In the genomic region with DNA sequence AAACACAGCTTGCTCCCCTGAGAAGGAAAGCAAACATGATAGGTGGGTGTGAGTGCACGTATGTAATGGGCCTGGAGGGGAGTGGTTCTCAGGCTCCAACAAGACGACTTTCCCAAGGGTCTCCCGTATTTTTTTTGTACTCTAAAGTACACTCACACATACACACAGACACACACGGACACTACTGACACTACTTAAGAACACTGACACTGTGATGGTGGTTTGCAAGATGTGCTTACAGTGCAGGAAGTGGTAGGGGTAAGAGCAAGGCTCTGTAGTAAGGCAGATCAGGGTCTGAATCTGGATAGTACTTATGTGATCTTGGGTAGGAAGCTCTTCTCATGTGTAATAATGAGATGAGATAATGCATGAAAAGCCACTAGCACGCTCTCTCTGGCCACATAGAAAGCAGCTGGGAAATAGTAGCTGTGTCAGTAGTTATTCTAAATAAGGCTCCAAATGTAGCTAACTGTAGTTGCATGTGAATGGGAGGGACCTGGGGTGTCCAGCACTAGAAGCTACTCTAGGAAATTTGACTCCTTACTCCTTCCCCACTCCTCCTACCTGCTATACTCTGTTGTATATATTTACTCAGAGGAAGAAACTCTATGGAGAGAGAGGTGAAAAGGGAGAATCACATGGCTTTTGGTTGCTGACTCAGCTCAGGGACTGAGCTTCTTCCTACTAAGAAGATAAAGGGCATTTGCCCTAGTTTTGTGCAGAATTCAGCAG, we compare ENCODE assay signal across 9 cellular contexts. TPM values are rescaled to one million over a fixed set of nuclear protein-coding genes. Genes with fewer than 3 reads are reported as not detected.
DNase-seq lines count a peak whose midpoint lies in the region; ATAC-seq, FAIRE-seq and TF ChIP-seq lines count a peak whose summit lies in the region.
"Had no signal": no experiment of that assay in that cellular context is flagged by ENCODE, and none has a peak within 500 bp of the region (broad histone marks: within the 10 kb centered on the region; RNA-seq: fewer than 3 reads in every experiment).

No MANE protein-coding gene starts in this region.

- no peaks in the 10 kb centered on the region for H3K9me3 ChIP-seq in H1 (ENCODE audit: insufficient read depth in 2 of 2, low read depth in 1 of 2, low read length in 1 of 2)

- no peak for TF ChIP-seq POLR2A in H1 (IDR thresholded peaks at IDR 0.05; ENCODE audit: control extremely low read depth in 1 of 2, low read depth in 2 of 2, low read length in 2 of 2)

- H2BK12ac ChIP-seq in H1 (ENCODE audit: low read depth, low read length), result peak overlapping the region; percentile 89; the same call in 1 of the 2 replicates

- no peak overlapping the region for H4K8ac ChIP-seq in H1 (ENCODE audit: extremely low read depth, insufficient read depth, low read length)

- peak overlapping the region; percentile 0 for H2BK120ac ChIP-seq in H1 (replicated peaks; ENCODE audit: low read depth, low read length)

- H3K9me3 Mint-ChIP-seq in stimulated activated naive B cell treated with anti-CD40 and anti-IgM and Interleukin-4, amounts not matched to agents 10 μg/mL and 1 μg/mL and 100 μg/mL, for 72 hours, result no peaks in the 10 kb centered on the region

- no peaks in the 10 kb centered on the region for H3K36me3 ChIP-seq in H1 (ENCODE audit: control insufficient read depth in 2 of 4, insufficient read depth in 4 of 4, low read length in 3 of 4)

- peak overlapping the region in 1 of 4 experiments; percentile 10; a peak in 1 of 8 replicates for H3K4me3 ChIP-seq in H1 (ENCODE audit: extremely low read depth in 1 of 4, insufficient read depth in 2 of 4, low read depth in 3 of 4, low read length in 4 of 4)

- peak overlapping the region; percentile 63; the same call in 1 of the 2 replicates for H2BK5ac ChIP-seq in H1 (ENCODE audit: low read depth, low read length)

- no peak for TF ChIP-seq EP300 in H1 (IDR thresholded peaks at IDR 0.05; ENCODE audit: borderline replicate concordance in 1 of 2, low read depth in 2 of 2, low read length in 2 of 2)

- H4K91ac ChIP-seq in H1 (replicated peaks; ENCODE audit: insufficient read length, low read length), result peak overlapping the region; percentile 17

- 0 out of 2 replicates have a peak, but pooled peaks cover 2% of the 10 kb centered on the region for H3K23me2 ChIP-seq in H1 (ENCODE audit: low read depth, low read length)

- DNase-seq in activated gamma-delta T cell treated with Interleukin-2 at 50 U/mL for 16 hours (peak; percentile 23), activated gamma-delta T cell (lab: John Stamatoyannopoulos, UW) (no peak), NCI-H510A (lab: John Stamatoyannopoulos, UW) (peak; percentile 1), H1 (ENCODE audit: low read depth in 1 of 2, low spot score in 2 of 2) (no peak), left ventricle myocardium superior (no peak)
- no peak for DNase-seq in stimulated activated naive B cell treated with anti-CD40 and anti-IgM and Interleukin-4, amounts not matched to agents 10 μg/mL and 1 μg/mL and 100 μg/mL, for 72 hours

- no peaks in the 10 kb centered on the region for H3K27me3 ChIP-seq in H1 (replicated peaks in 1 of 4; ENCODE audit: control insufficient read depth in 3 of 4, extremely low read depth in 1 of 4, insufficient read depth in 3 of 4, low read length in 3 of 4)

- no peak overlapping the region for H3K27ac Mint-ChIP-seq in stimulated activated naive B cell treated with anti-CD40 and anti-IgM and Interleukin-4, amounts not matched to agents 10 μg/mL and 1 μg/mL and 100 μg/mL, for 72 hours

- no peak overlapping the region for H3K4ac ChIP-seq in H1 (replicated peaks; ENCODE audit: insufficient read length, low read depth, low read length)

- no peak overlapping the region for H3K56ac ChIP-seq in H1 (replicated peaks; ENCODE audit: insufficient read length, low read depth, low read length)

- peak overlapping the region in 1 of 4 experiments; percentile 7; a peak in 2 of 7 replicates for H3K9ac ChIP-seq in H1 (replicated peaks in 1 of 4; ENCODE audit: extremely low read depth in 1 of 4, low read depth in 3 of 4, low read length in 3 of 4)

- no peak for TF ChIP-seq RAD21 in H1 (IDR thresholded peaks at IDR 0.05 in 1 of 2, conservative IDR thresholded peaks at IDR 0.05 in 1 of 2; ENCODE audit: low read depth in 2 of 2, low read length in 2 of 2)

- intact Hi-C loops in left ventricle myocardium superior (cut with micrococcal nuclease), result no loop called here

- no peak overlapping the region for H2AK5ac ChIP-seq in H1 (ENCODE audit: low read depth, low read length)

- H3K79me2 ChIP-seq in H1 (ENCODE audit: control insufficient read depth in 1 of 2, insufficient read depth in 2 of 2, low read length in 2 of 2), result no peaks in the 10 kb centered on the region

- H3K79me1 ChIP-seq in H1 (ENCODE audit: low read depth, low read length), result no peaks in the 10 kb centered on the region

- peak overlapping the region; percentile 71; the same call in 1 of the 2 replicates for H3K18ac ChIP-seq in H1 (ENCODE audit: extremely low read depth, low read length)

- CTCF ChIA-PET in H1 (lab: Charles Lee; ENCODE audit: partially characterized antibody), result interaction anchor here (0.9 to 2.6 kb wide), 8 partner anchors 11 to 563 kb away, joined by 3 to 13 read pairs (median 4); a partner anchor contains a TSS

- no peak overlapping the region for H3K14ac ChIP-seq in H1 (ENCODE audit: insufficient read length)

- H3K4me1 ChIP-seq in H1 (replicated peaks in 1 of 4; ENCODE audit: control insufficient read depth in 3 of 4, insufficient read depth in 4 of 4, low read length in 3 of 4), result peaks cover 3 to 23% (median 18%) of the 10 kb centered on the region in 4 experiments

- no peak for TF ChIP-seq CTCF in H1 (IDR thresholded peaks at IDR 0.05; ENCODE audit: control extremely low read depth in 1 of 3, insufficient read depth in 1 of 3, low read depth in 1 of 3, low read length in 3 of 3)

- H3K4me3 Mint-ChIP-seq in stimulated activated naive B cell treated with anti-CD40 and anti-IgM and Interleukin-4, amounts not matched to agents 10 μg/mL and 1 μg/mL and 100 μg/mL, for 72 hours, result no peak overlapping the region

- H3K27ac ChIP-seq in H1 (ENCODE audit: low read depth, low read length), result 0 out of 2 replicates have a peak overlapping the region, but pooled peaks have one; percentile 16

- POLR2A ChIA-PET in H1 (lab: Charles Lee; ENCODE audit: partially characterized antibody), result interaction anchor here (1.0 to 1.1 kb wide), 2 partner anchors 15 to 34 kb away, joined by 3 to 4 read pairs; no protein-coding TSS in a partner anchor

- H2BK15ac ChIP-seq in H1 (ENCODE audit: low read length), result peak overlapping the region; percentile 21; the same call in 1 of the 2 replicates

- ATAC-seq in stimulated activated naive B cell treated with anti-CD40 and anti-IgM and Interleukin-4, amounts not matched to agents 10 μg/mL and 1 μg/mL and 100 μg/mL, for 72 hours (replicated peaks), result peak; percentile 78
- no peak for ATAC-seq in HG02981 (IDR thresholded peaks at IDR 0.05; ENCODE audit: unreplicated experiment)
- no peak for ATAC-seq in HG03432 (IDR thresholded peaks at IDR 0.05; ENCODE audit: unreplicated experiment)
- no peak for ATAC-seq in left ventricle myocardium superior
- ATAC-seq: HCT116 had no signal

- WGBS in H1 (ENCODE audit: extremely low coverage in 1 of 2, insufficient coverage in 1 of 2, insufficient read length in 1 of 2, insufficient replicate concordance in 2 of 2, low coverage in 1 of 2, low lambda C conversion rate in 2 of 2, missing lambda C conversion rate in 1 of 2), 2 experiments, result 53% methylated on average over 5 of the region's 5 CpGs; no CpG with 5 or more reads in 1 of the 2 experiments

- peak overlapping the region; percentile 41 for H4K5ac ChIP-seq in H1 (ENCODE audit: insufficient read length, low read depth, low read length)

- H3K4me1 Mint-ChIP-seq in stimulated activated naive B cell treated with anti-CD40 and anti-IgM and Interleukin-4, amounts not matched to agents 10 μg/mL and 1 μg/mL and 100 μg/mL, for 72 hours, result peaks cover 17 to 28% of the 10 kb centered on the region in 2 donors

- peak; percentile 68 for FAIRE-seq in H1 (lab: Jason Lieb, UNC)

- H3K36me3 Mint-ChIP-seq in stimulated activated naive B cell treated with anti-CD40 and anti-IgM and Interleukin-4, amounts not matched to agents 10 μg/mL and 1 μg/mL and 100 μg/mL, for 72 hours, result no peaks in the 10 kb centered on the region

- H3K4me2 ChIP-seq in H1 (ENCODE audit: insufficient read depth in 1 of 2, low read depth in 2 of 2, low read length in 2 of 2), result peak overlapping the region; percentile 54 to 59

- H2AFZ ChIP-seq in H1 (ENCODE audit: low read length), result peak overlapping the region; percentile 89

- no peaks in the 10 kb centered on the region for H3K27me3 Mint-ChIP-seq in stimulated activated naive B cell treated with anti-CD40 and anti-IgM and Interleukin-4, amounts not matched to agents 10 μg/mL and 1 μg/mL and 100 μg/mL, for 72 hours

- peak overlapping the region; percentile 94 for H2BK20ac ChIP-seq in H1 (ENCODE audit: low read length)

- H4K20me1 ChIP-seq in H1 (replicated peaks in 1 of 2; ENCODE audit: control insufficient read depth in 1 of 2, insufficient read depth in 2 of 2, low read length in 2 of 2), result no peaks in the 10 kb centered on the region

- no peak overlapping the region for H3K23ac ChIP-seq in H1 (ENCODE audit: insufficient read length)

RNA-seq across cellular contexts. Expression of a gene that starts 8.4 kb away (rescaled TPM):
- total RNA-seq in H1 (2021; fragmentation: NEBNext Ultra II Directional; extraction: Animal tissue kit (Norgen Biotek cat#: 25700)), result 20.5 and 21.0 TPM in 2 replicates
- 5.9 and 7.5 TPM in 2 replicates for polyA plus RNA-seq in H1 (2011; rRNA removed)
- polyA plus RNA-seq in H1 (2011; cell fraction: cytosol; rRNA removed), result 7.7 TPM
- polyA plus RNA-seq in H1 (2011; cell fraction: nucleus; rRNA removed), result 6.5 TPM
- 8.0 to 12.5 TPM (median 9.3 TPM) in 4 replicates for polyA plus RNA-seq in H1 (2012, experiment 1 of 2)
- 1.4 TPM for polyA plus RNA-seq in H1 (2012, experiment 2 of 2)
- polyA plus RNA-seq in H1 (2013, experiment 1 of 2), result 10.2 TPM
- polyA plus RNA-seq in H1 (2013, experiment 2 of 2), result 9.3 TPM
- 17.3 and 22.3 TPM in 2 replicates for polyA minus RNA-seq in H1 (2011; rRNA and poly(A)+ RNA removed)
- polyA minus RNA-seq in H1 (2011; cell fraction: cytosol; rRNA and poly(A)+ RNA removed), result 12.2 TPM
- polyA minus RNA-seq in H1 (2011; cell fraction: nucleus; rRNA and poly(A)+ RNA removed), result 14.7 TPM
- total RNA-seq in left ventricle myocardium superior, result 3.4 TPM

RNA-seq across cellular contexts. Expression of a gene that starts 35.8 kb away (rescaled TPM):
- 51.3 and 55.4 TPM in 2 replicates for total RNA-seq in H1 (2021; fragmentation: NEBNext Ultra II Directional; extraction: Animal tissue kit (Norgen Biotek cat#: 25700))
- 42.5 and 61.9 TPM in 2 replicates for polyA plus RNA-seq in H1 (2011; rRNA removed)
- 64.0 TPM for polyA plus RNA-seq in H1 (2011; cell fraction: cytosol; rRNA removed)
- 305 TPM for polyA plus RNA-seq in H1 (2011; cell fraction: nucleus; rRNA removed)
- 47.2 to 66.8 TPM (median 61.2 TPM) in 4 replicates for polyA plus RNA-seq in H1 (2012, experiment 1 of 2)
- 36.4 TPM for polyA plus RNA-seq in H1 (2012, experiment 2 of 2)
- 34.3 TPM for polyA plus RNA-seq in H1 (2013, experiment 1 of 2)
- polyA plus RNA-seq in H1 (2013, experiment 2 of 2), result 30.6 TPM
- 38.4 and 38.6 TPM in 2 replicates for polyA minus RNA-seq in H1 (2011; rRNA and poly(A)+ RNA removed)
- polyA minus RNA-seq in H1 (2011; cell fraction: cytosol; rRNA and poly(A)+ RNA removed), result 27.2 TPM
- polyA minus RNA-seq in H1 (2011; cell fraction: nucleus; rRNA and poly(A)+ RNA removed), result 63.9 TPM
- 7.5 TPM for total RNA-seq in left ventricle myocardium superior

RNA-seq across cellular contexts. Expression of a gene that starts 50.8 kb away (rescaled TPM):
- 10.5 and 11.5 TPM in 2 replicates for total RNA-seq in H1 (2021; fragmentation: NEBNext Ultra II Directional; extraction: Animal tissue kit (Norgen Biotek cat#: 25700))
- 15.6 and 17.2 TPM in 2 replicates for polyA plus RNA-seq in H1 (2011; rRNA removed)
- 12.7 TPM for polyA plus RNA-seq in H1 (2011; cell fraction: cytosol; rRNA removed)
- polyA plus RNA-seq in H1 (2011; cell fraction: nucleus; rRNA removed), result 22.3 TPM
- 9.5 to 13.6 TPM (median 12.0 TPM) in 4 replicates for polyA plus RNA-seq in H1 (2012, experiment 1 of 2)
- 18.2 TPM for polyA plus RNA-seq in H1 (2012, experiment 2 of 2)
- 7.7 TPM for polyA plus RNA-seq in H1 (2013, experiment 1 of 2)
- polyA plus RNA-seq in H1 (2013, experiment 2 of 2), result 7.4 TPM
- 19.4 and 23.2 TPM in 2 replicates for polyA minus RNA-seq in H1 (2011; rRNA and poly(A)+ RNA removed)
- polyA minus RNA-seq in H1 (2011; cell fraction: cytosol; rRNA and poly(A)+ RNA removed), result 12.9 TPM
- polyA minus RNA-seq in H1 (2011; cell fraction: nucleus; rRNA and poly(A)+ RNA removed), result 29.9 TPM
- total RNA-seq in left ventricle myocardium superior, result 5.7 TPM

RNA-seq across cellular contexts. Expression of a gene that starts 50.9 kb away (rescaled TPM):
- total RNA-seq in H1 (2021; fragmentation: NEBNext Ultra II Directional; extraction: Animal tissue kit (Norgen Biotek cat#: 25700)), result 1.3 and 1.5 TPM in 2 replicates
- polyA plus RNA-seq in H1 (2011; rRNA removed), result 0.19 and 0.42 TPM in 2 replicates
- polyA plus RNA-seq in H1 (2011; cell fraction: cytosol; rRNA removed), result 0.84 TPM
- 0.39 TPM for polyA plus RNA-seq in H1 (2011; cell fraction: nucleus; rRNA removed)
- 0.44 to 1.5 TPM (median 0.61 TPM) in 4 replicates for polyA plus RNA-seq in H1 (2012, experiment 1 of 2)
- polyA plus RNA-seq in H1 (2012, experiment 2 of 2), result 0.13 TPM
- 0.55 TPM for polyA plus RNA-seq in H1 (2013, experiment 1 of 2)
- polyA plus RNA-seq in H1 (2013, experiment 2 of 2), result 0.40 TPM
- polyA minus RNA-seq in H1 (2011; rRNA and poly(A)+ RNA removed), result 1.1 TPM in 1 of 2 replicates, not detected in the other
- polyA minus RNA-seq in H1 (2011; cell fraction: cytosol; rRNA and poly(A)+ RNA removed), result not detected
- 1.9 TPM for polyA minus RNA-seq in H1 (2011; cell fraction: nucleus; rRNA and poly(A)+ RNA removed)
- total RNA-seq in left ventricle myocardium superior, result 2.5 TPM

Comparison
In these comparisons a context has a peak if more than half of its experiments do, and no peak if none do; other contexts are left out.
1. DNase-seq: peak in activated gamma-delta T cell treated with Interleukin-2 at 50 U/mL for 16 hours (single experiment) and NCI-H510A (single experiment); none in activated gamma-delta T cell (single experiment), H1 (0 of 2), stimulated activated naive B cell treated with anti-CD40 and anti-IgM and Interleukin-4, amounts not matched to agents 10 μg/mL and 1 μg/mL and 100 μg/mL, for 72 hours (single experiment) and left ventricle myocardium superior (single experiment).
2. ATAC-seq: peak in stimulated activated naive B cell treated with anti-CD40 and anti-IgM and Interleukin-4, amounts not matched to agents 10 μg/mL and 1 μg/mL and 100 μg/mL, for 72 hours (2 of 2); none in HG02981 (single experiment), HG03432 (single experiment) and left ventricle myocardium superior (single experiment).